15 cellular contexts compared by ENCODE assay signal in genomic region chr22:29411551-29412211, GRCh38. TPM values are rescaled to one million over a fixed set of nuclear protein-coding genes. Genes with fewer than 3 reads are reported as not detected.
DNase-seq lines count a peak whose midpoint lies in the region; ATAC-seq, FAIRE-seq and TF ChIP-seq lines count a peak whose summit lies in the region.
"Not testable (repeated sequence)": the region's sequence is repeated elsewhere in the genome, so short reads cannot be mapped to it uniquely, and the experiment has no call there.
"Had no signal": no experiment of that assay in that cellular context is flagged by ENCODE, and none has a peak within 500 bp of the region (broad histone marks: within the 10 kb centered on the region; RNA-seq: fewer than 3 reads in every experiment).

No MANE protein-coding gene starts in this region.

- DNase-seq in GM12892 (ENCODE audit: insufficient read length); activated naive CD8-positive, alpha-beta T cell treated with anti-CD3 and anti-CD28 coated beads, Interleukin-2, amount 10 ng/mL, durations not matched to agents 7 days and 5 days: not testable (repeated sequence)
- peak; percentile 29 to 63 for DNase-seq in NOMO-1 (lab: John Stamatoyannopoulos, UW; ENCODE audit: unreplicated experiment in 2 of 2)
- DNase-seq in pons (ENCODE audit: low spot score) = peak; percentile 32

- H3K9me3 ChIP-seq in BLaER1 = not testable (repeated sequence)

- not testable (repeated sequence) for H3K9ac ChIP-seq in BLaER1

- H3K27ac ChIP-seq in BLaER1 = not testable (repeated sequence)

- peak; percentile 96 for FAIRE-seq in GM12892 (lab: Jason Lieb, UNC)

- not testable (repeated sequence) for H3K9me3 Mint-ChIP-seq in activated naive CD8-positive, alpha-beta T cell treated with anti-CD3 and anti-CD28 coated beads, Interleukin-2, amount 10 ng/mL, durations not matched to agents 7 days and 5 days

- H3K4me3 Mint-ChIP-seq in activated naive CD8-positive, alpha-beta T cell treated with anti-CD3 and anti-CD28 coated beads, Interleukin-2, amount 10 ng/mL, durations not matched to agents 7 days and 5 days = not testable (repeated sequence)

- ATAC-seq in GM19351 (IDR thresholded peaks at IDR 0.05; ENCODE audit: unreplicated experiment) = peak; percentile 59
- ATAC-seq in HG02678 (IDR thresholded peaks at IDR 0.05; ENCODE audit: unreplicated experiment) = peak; percentile 61
- ATAC-seq in HG03354 (IDR thresholded peaks at IDR 0.05; ENCODE audit: poor library complexity, severe bottlenecking, unreplicated experiment) = peak; percentile 78
- ATAC-seq in activated naive CD8-positive, alpha-beta T cell treated with anti-CD3 and anti-CD28 coated beads, Interleukin-2, amount 10 ng/mL, durations not matched to agents 7 days and 5 days (ENCODE audit: low read depth) = not testable (repeated sequence)

- peaks cover 29% of the 10 kb centered on the region for H3K4me1 Mint-ChIP-seq in activated naive CD8-positive, alpha-beta T cell treated with anti-CD3 and anti-CD28 coated beads, Interleukin-2, amount 10 ng/mL, durations not matched to agents 7 days and 5 days

- H3K4me1 ChIP-seq in BLaER1 = peaks cover 37% of the 10 kb centered on the region

- not testable (repeated sequence) for H3K4me3 ChIP-seq in BLaER1

- H3K27ac Mint-ChIP-seq in activated naive CD8-positive, alpha-beta T cell treated with anti-CD3 and anti-CD28 coated beads, Interleukin-2, amount 10 ng/mL, durations not matched to agents 7 days and 5 days = peak overlapping the region; percentile 25

- not testable (repeated sequence) for H3K36me3 Mint-ChIP-seq in activated naive CD8-positive, alpha-beta T cell treated with anti-CD3 and anti-CD28 coated beads, Interleukin-2, amount 10 ng/mL, durations not matched to agents 7 days and 5 days

- peak overlapping the region; percentile 31 for H3K4me2 ChIP-seq in BLaER1

- TF ChIP-seq POLR2A in GM12892 (IDR thresholded peaks at IDR 0.05; ENCODE audit: low read depth, low read length) = not testable (repeated sequence)

- H3K36me3 ChIP-seq in BLaER1 = not testable (repeated sequence)

- not testable (repeated sequence) for H3K27me3 ChIP-seq in BLaER1

- H3K27me3 Mint-ChIP-seq in activated naive CD8-positive, alpha-beta T cell treated with anti-CD3 and anti-CD28 coated beads, Interleukin-2, amount 10 ng/mL, durations not matched to agents 7 days and 5 days = not testable (repeated sequence)

- POLR2A ChIA-PET in activated naive CD8-positive, alpha-beta T cell treated with anti-CD3 and anti-CD28 coated beads, Interleukin-2, amount 10 ng/mL, durations not matched to agents 7 days and 5 days (lab: Charles Lee) = interaction anchor here (0.6 kb wide), 1 partner anchor 435 kb away, joined by 4 read pairs; no protein-coding TSS in a partner anchor

- H4K20me1 ChIP-seq in BLaER1 = not testable (repeated sequence)

RNA-seq across cellular contexts. Expression of gene AP1B1, which starts 23.3 kb away (rescaled TPM):
- 28.3 TPM for polyA plus RNA-seq in GM12892 (2012; ENCODE audit: missing spikeins)
- total RNA-seq in activated naive CD8-positive, alpha-beta T cell treated with anti-CD3 and anti-CD28 coated beads, Interleukin-2, amount 10 ng/mL, durations not matched to agents 7 days and 5 days = 10 to 100 TPM; 61.2 to 63.7 TPM

RNA-seq across cellular contexts. Expression of gene RFPL1, which starts 26.7 kb away (rescaled TPM):
- polyA plus RNA-seq in GM12892 (2012; ENCODE audit: missing spikeins) = not detected
- not detected for total RNA-seq in activated naive CD8-positive, alpha-beta T cell treated with anti-CD3 and anti-CD28 coated beads, Interleukin-2, amount 10 ng/mL, durations not matched to agents 7 days and 5 days
- total RNA-seq: Calu3, cerebellum, Daoy, foreskin keratinocyte, natural killer cell, osteoblast, smooth muscle cell had no signal
- polyA plus RNA-seq: foreskin keratinocyte had no signal
